ENCODE assay signal across 3 cellular contexts in the genomic region with DNA sequence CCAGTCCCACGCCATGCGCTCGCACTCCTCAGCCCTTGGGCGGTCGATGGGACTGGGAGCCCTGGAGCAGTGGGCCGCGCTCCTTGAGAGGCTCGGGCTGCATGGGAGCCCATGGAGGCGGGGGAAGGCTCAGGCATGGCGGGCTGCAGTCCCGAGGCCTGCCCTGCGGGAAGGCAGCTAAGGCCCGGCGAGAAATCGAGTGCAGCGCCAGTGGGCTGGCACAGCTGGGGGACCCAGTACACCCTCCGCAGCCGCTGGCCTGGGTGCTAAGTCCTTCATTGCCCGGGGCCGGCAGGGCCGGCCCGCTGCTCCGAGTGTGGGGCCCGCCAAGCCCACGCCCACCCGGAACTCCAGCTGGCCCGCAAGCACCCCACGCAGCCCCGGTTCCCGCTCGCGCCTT.
DNase-seq lines count a peak whose midpoint lies in the region; ATAC-seq, FAIRE-seq and TF ChIP-seq lines count a peak whose summit lies in the region.
"Not testable (repeated sequence)": the region's sequence is repeated elsewhere in the genome, so short reads cannot be mapped to it uniquely, and the experiment has no call there.

No MANE protein-coding gene starts in this region.

- H3K36me3 ChIP-seq in tibial artery, upper lobe of right lung: not testable (repeated sequence)

- intact Hi-C loops in tibial artery (cut with DNase I; ENCODE audit: low total_unique reads); upper lobe of right lung (cut with DNase I): not testable (repeated sequence)

- not testable (repeated sequence) for DNase-seq in HTR-8/SVneo (ENCODE audit: insufficient read length, low spot score); tibial artery
- peak; percentile 50 for DNase-seq in upper lobe of right lung

- H3K4me1 ChIP-seq in tibial artery, result peaks cover 0 to 42% (median 18%) of the 10 kb centered on the region in 4 donors
- H3K4me1 ChIP-seq in upper lobe of right lung, result not testable (repeated sequence)

- not testable (repeated sequence) for TF ChIP-seq CTCF in tibial artery (IDR thresholded peaks at IDR 0.05); upper lobe of right lung (IDR thresholded peaks at IDR 0.05)

- ATAC-seq in upper lobe of right lung, result not testable (repeated sequence)

- peak overlapping the region; percentile 8 to 53 for H3K27ac ChIP-seq in tibial artery
- not testable (repeated sequence) for H3K27ac ChIP-seq in upper lobe of right lung

- H3K9me3 ChIP-seq in tibial artery, upper lobe of right lung: not testable (repeated sequence)

- FAIRE-seq in HTR-8/SVneo (lab: Jason Lieb, UNC), result peak; percentile 42

- H3K27me3 ChIP-seq in tibial artery, upper lobe of right lung: not testable (repeated sequence)

- H3K4me3 ChIP-seq in tibial artery, upper lobe of right lung: not testable (repeated sequence)
